Comparison of ENCODE assay signal across 15 cellular contexts in the genomic region with DNA sequence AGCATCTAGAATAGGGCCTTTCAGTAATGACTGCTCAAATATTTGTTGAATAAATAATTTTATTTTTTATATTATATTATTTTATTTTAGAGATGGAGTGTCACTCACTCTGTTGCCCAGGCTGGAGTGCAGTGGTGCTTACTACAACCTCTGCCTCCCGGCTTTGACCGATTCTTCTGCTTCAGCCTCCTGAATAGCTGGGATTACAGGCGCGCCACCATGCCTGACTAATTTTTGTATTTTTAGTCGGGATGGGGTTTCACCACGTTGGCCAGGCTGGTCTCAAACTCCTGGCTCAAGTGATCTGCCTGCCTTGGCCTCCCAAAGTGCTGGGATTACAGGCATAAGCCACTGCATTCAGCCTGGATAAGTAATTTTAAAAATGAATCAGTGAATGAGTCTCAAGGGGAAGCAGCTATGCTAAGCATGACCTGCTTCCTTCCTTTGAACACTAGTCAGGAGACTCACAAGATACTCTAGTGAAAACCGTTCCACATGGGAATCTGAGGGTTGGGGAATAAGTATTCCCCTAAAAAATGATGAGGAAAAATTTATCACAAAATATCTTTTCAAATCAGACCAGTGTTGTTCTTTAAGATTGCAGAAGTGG. TPM values are rescaled to one million over a fixed set of nuclear protein-coding genes. Genes with fewer than 3 reads are reported as not detected.
A peak's percentile ranks its signal among the peaks of the same experiment; 100 is the strongest.
DNase-seq lines count a peak whose midpoint lies in the region; ATAC-seq and TF ChIP-seq lines count a peak whose summit lies in the region.
"Had no signal": no experiment of that assay in that cellular context is flagged by ENCODE, and none has a peak within 500 bp of the region (broad histone marks: within the 10 kb centered on the region; RNA-seq: fewer than 3 reads in every experiment).

No MANE protein-coding gene starts in this region.

- no peak for TF ChIP-seq POLR2A in Peyer's patch (IDR thresholded peaks at IDR 0.05)

- no peaks in the 10 kb centered on the region for H3K4me1 ChIP-seq in psoas muscle
- 0 out of 2 replicates have a peak, but pooled peaks cover 7% of the 10 kb centered on the region for H3K4me1 ChIP-seq in PC-9 (replicated peaks; ENCODE audit: insufficient read depth)
- H3K4me1 ChIP-seq in Peyer's patch, result no peaks in the 10 kb centered on the region
- H3K4me1 ChIP-seq: Caco-2 had no signal

- H3K4me2 ChIP-seq in PC-9, result no peak overlapping the region

- H3K36me3 ChIP-seq in psoas muscle (ENCODE audit: insufficient read depth in 1 of 2, low read depth in 1 of 2), result no peaks in the 10 kb centered on the region
- no peaks in the 10 kb centered on the region for H3K36me3 ChIP-seq in PC-9 (ENCODE audit: low read depth)
- H3K36me3 ChIP-seq in Peyer's patch, result no peaks in the 10 kb centered on the region

- no peaks in the 10 kb centered on the region for H4K20me1 ChIP-seq in PC-9 (ENCODE audit: insufficient read depth)

- H2AFZ ChIP-seq in PC-9, result no peak overlapping the region

- CTCF ChIA-PET in PC-9 (lab: Charles Lee), result no interaction called here

- WGBS in psoas muscle, 3 donors, result 21 to 25% (median 22%) methylated on average over 7 of the region's 7 CpGs

- TF ChIP-seq CTCF in fibroblast of mammary gland (conservative IDR thresholded peaks at IDR 0.05; ENCODE audit: control insufficient read depth, insufficient read depth, low read depth, low read length) (no peak), psoas muscle (IDR thresholded peaks at IDR 0.05) (no peak), PC-9 (conservative IDR thresholded peaks at IDR 0.05) (no peak), Peyer's patch (IDR thresholded peaks at IDR 0.05) (no peak)

- H3K4me3 ChIP-seq in fibroblast of mammary gland (ENCODE audit: control insufficient read depth, low read depth, low read length), result no peak overlapping the region
- no peak overlapping the region for H3K4me3 ChIP-seq in psoas muscle
- no peak overlapping the region for H3K4me3 ChIP-seq in PC-9
- H3K4me3 ChIP-seq in Peyer's patch, result no peak overlapping the region

- POLR2A ChIA-PET in PC-9 (lab: Charles Lee; ENCODE audit: unreplicated experiment), result no interaction called here

- H3F3A ChIP-seq in PC-9 (ENCODE audit: insufficient read depth, low read depth), result peaks cover 5% of the 10 kb centered on the region; the same call in 1 of the 2 replicates

- DNase-seq in AG20443 (ENCODE audit: low spot score), result peak; percentile 22
- DNase-seq in SK-MEL-5 (ENCODE audit: low read depth, low spot score), result peak; percentile 6
- DNase-seq in fibroblast of mammary gland (ENCODE audit: low read depth), result peak; percentile 64
- DNase-seq in psoas muscle, result no peak
- no peak for DNase-seq in SIG-M5 treated with dmso at 0.1 percent for 504 hours (lab: John Stamatoyannopoulos, UW; ENCODE audit: unreplicated experiment)
- no peak for DNase-seq in SHP77 (lab: John Stamatoyannopoulos, UW)
- no peak for DNase-seq in PC-9
- no peak for DNase-seq in Peyer's patch
- DNase-seq: Caco-2, DMS153, KBM-7, NCI-H1694 treated with DMSO at 0.1 percent for 48 hours, NCI-H524 treated with DMSO at 0.1 percent for 48 hours, SW 1271 had no signal

- no peaks in the 10 kb centered on the region for H3K27me3 ChIP-seq in psoas muscle (ENCODE audit: insufficient read depth in 3 of 3, low read length in 2 of 3)
- H3K27me3 ChIP-seq in PC-9 (ENCODE audit: insufficient read depth, low read depth), result no peaks in the 10 kb centered on the region
- H3K27me3 ChIP-seq in Peyer's patch, result no peaks in the 10 kb centered on the region

- H3K27ac ChIP-seq in psoas muscle, result no peak overlapping the region
- no peak overlapping the region for H3K27ac ChIP-seq in PC-9
- no peak overlapping the region for H3K27ac ChIP-seq in Peyer's patch
- H3K27ac ChIP-seq: RWPE1 had no signal

- no TSS peak for BruUV-seq in PC-9 (replicated peaks; lab: Mats Ljungman, UMichigan)

- in situ Hi-C loops in SK-MEL-5 (cut with HindIII; ENCODE audit: low pct_unique_long_range_greater_than_20kb, low sequenced_read_pairs), result no loop called here

- H3K9me3 ChIP-seq in psoas muscle (no peaks in the 10 kb centered on the region), PC-9 (ENCODE audit: insufficient read depth, low read depth) (no peaks in the 10 kb centered on the region), Peyer's patch (no peaks in the 10 kb centered on the region)

- H3K79me2 ChIP-seq in PC-9 (ENCODE audit: low read depth), result no peaks in the 10 kb centered on the region

- intact Hi-C loops in psoas muscle (cut with DNase I), result no loop called here
- intact Hi-C loops in PC-9 (cut with micrococcal nuclease; ENCODE audit: unreplicated experiment), result no loop called here

- H3K9me2 ChIP-seq in PC-9 (ENCODE audit: insufficient read depth), result no peaks in the 10 kb centered on the region

- ATAC-seq in psoas muscle, result peak in 3 of 4 donors; percentile 57 to 73 (median 60)

RNA-seq across cellular contexts. Expression of gene FAM234B, which starts 10.8 kb away (rescaled TPM):
- 14.4 and 15.6 TPM in 2 replicates for total RNA-seq in SK-MEL-5 (2014; rRNA removed; shearing (Covaris generic))
- polyA plus RNA-seq in SK-MEL-5 (2015; cell fraction: cytosol; rRNA removed), result 11.0 and 16.2 TPM in 2 replicates
- 6.6 and 10.5 TPM in 2 replicates for polyA plus RNA-seq in SK-MEL-5 (2015; cell fraction: nucleus; rRNA removed)
- total RNA-seq in psoas muscle (1 to 10 TPM; 2.1 to 4.0 (median 2.5) TPM), PC-9 (2021) (7.3 and 7.5 TPM in 2 replicates), Peyer's patch (1 to 10 TPM; 6.5 to 9.1 (median 7.2) TPM)
- 1 to 10 TPM in 2 of 3 donors, under 1 TPM in 1; 0.89 to 1.9 (median 1.8) TPM for polyA plus RNA-seq in psoas muscle

RNA-seq across cellular contexts. Expression of gene HEBP1, which starts 33.3 kb away (rescaled TPM):
- total RNA-seq in SK-MEL-5 (2014; rRNA removed; shearing (Covaris generic)), result 7.8 and 7.9 TPM in 2 replicates
- polyA plus RNA-seq in SK-MEL-5 (2015; cell fraction: cytosol; rRNA removed), result 42.1 and 54.0 TPM in 2 replicates
- polyA plus RNA-seq in SK-MEL-5 (2015; cell fraction: nucleus; rRNA removed), result 8.3 and 10.0 TPM in 2 replicates
- total RNA-seq in psoas muscle, result 10 to 100 TPM; 27.0 to 39.3 (median 35.5) TPM
- polyA plus RNA-seq in psoas muscle, result 10 to 100 TPM; 19.4 to 38.4 (median 31.5) TPM
- 148 and 195 TPM in 2 replicates for total RNA-seq in PC-9 (2021)
- total RNA-seq in Peyer's patch, result 100 to 1,000 TPM in 3 of 4 donors, 10 to 100 TPM in 1; 68.5 to 196 (median 184) TPM

Comparison
In these comparisons a context has a peak if more than half of its experiments do, and no peak if none do; other contexts are left out.
1. DNase-seq: peak in AG20443 (single experiment), SK-MEL-5 (single experiment) and fibroblast of mammary gland (single experiment); none in psoas muscle (0 of 2), SIG-M5 treated with dmso at 0.1 percent for 504 hours (single experiment), SHP77 (0 of 2), PC-9 (0 of 2) and Peyer's patch (0 of 3).